9 cellular contexts compared by ENCODE assay signal in the genomic region with DNA sequence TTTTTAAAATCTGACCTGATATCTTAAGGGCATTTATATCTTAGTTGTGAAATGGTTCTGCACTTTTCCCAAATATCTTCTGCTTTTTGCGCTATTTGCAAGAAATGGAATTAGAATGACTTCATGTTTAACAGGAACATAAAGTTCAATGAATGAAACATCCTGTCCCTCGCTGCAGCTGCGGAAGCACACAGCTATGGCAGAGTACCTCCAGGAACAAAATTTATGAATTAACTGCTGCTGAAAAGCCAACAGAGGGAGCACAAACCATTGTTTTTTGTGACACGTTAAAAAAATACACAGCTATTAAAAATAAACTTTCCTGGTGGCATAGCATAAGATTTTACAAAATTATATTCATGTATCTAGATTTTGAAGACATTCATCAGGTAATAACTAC.
DNase-seq lines count a peak whose midpoint lies in the region; ATAC-seq and TF ChIP-seq lines count a peak whose summit lies in the region.
"Had no signal": no experiment of that assay in that cellular context is flagged by ENCODE, and none has a peak within 500 bp of the region (broad histone marks: within the 10 kb centered on the region; RNA-seq: fewer than 3 reads in every experiment).

No MANE protein-coding gene starts in this region.

- WGBS in smooth muscle cell (ENCODE audit: low lambda C conversion rate), result 87% methylated on average over 4 of the region's 4 CpGs

- H3K27ac ChIP-seq in left ventricle myocardium inferior (replicated peaks) (no peak overlapping the region), smooth muscle cell (ENCODE audit: low read depth) (no peak overlapping the region)

- DNase-seq in HFF-Myc (ENCODE audit: extremely low read depth, low read depth) (peak; percentile 19), amniotic epithelial cell (ENCODE audit: low read depth) (peak; percentile 37), left ventricle myocardium inferior (peak; percentile 18), smooth muscle cell (lab: John Stamatoyannopoulos, UW; ENCODE audit: unreplicated experiment) (no peak), cortex of kidney (lab: John Stamatoyannopoulos, UW) (no peak)
- DNase-seq in stimulated activated CD4-positive, alpha-beta T cell treated with anti-CD3 and anti-CD28 coated beads, Interleukin-4, amount 100 ng/mL, for 1 hour, result no peak
- DNase-seq in stimulated activated CD4-positive, alpha-beta T cell treated with anti-CD3 and anti-CD28 coated beads, Interleukin-12 subunit alpha, Interleukin-12 subunit beta, amount 100 ng/mL, for 4 hours, result no peak
- DNase-seq: natural killer cell had no signal

- no peaks in the 10 kb centered on the region for H3F3A ChIP-seq in smooth muscle cell (ENCODE audit: low read depth)

- H3K9ac ChIP-seq in smooth muscle cell (ENCODE audit: low read depth), result no peak overlapping the region

- ATAC-seq in esophagus mucosa, result no peak
- ATAC-seq: natural killer cell had no signal

- H3K27me3 ChIP-seq in left ventricle myocardium inferior (ENCODE audit: low read depth) (no peaks in the 10 kb centered on the region), smooth muscle cell (ENCODE audit: low read depth) (no peaks in the 10 kb centered on the region)

- no peaks in the 10 kb centered on the region for H3K4me1 ChIP-seq in left ventricle myocardium inferior
- no peaks in the 10 kb centered on the region for H3K4me1 ChIP-seq in smooth muscle cell (ENCODE audit: low read depth)

- TF ChIP-seq CTCF in HFF-Myc (IDR thresholded peaks at IDR 0.05; ENCODE audit: low read depth, low read length, missing control alignments), result peak; percentile 37
- TF ChIP-seq CTCF in left ventricle myocardium inferior (IDR thresholded peaks at IDR 0.05; ENCODE audit: borderline replicate concordance), result peak; percentile 71
- peak; percentile 29 for TF ChIP-seq CTCF in smooth muscle cell (IDR thresholded peaks at IDR 0.05; ENCODE audit: borderline replicate concordance, insufficient read depth, poor library complexity, severe bottlenecking)

- intact Hi-C loops in left ventricle myocardium inferior (cut with micrococcal nuclease), result no loop called here

- no peak overlapping the region for H3K4me3 ChIP-seq in HFF-Myc (replicated peaks; ENCODE audit: low read depth, low read length)
- no peak overlapping the region for H3K4me3 ChIP-seq in left ventricle myocardium inferior
- H3K4me3 ChIP-seq in smooth muscle cell, result no peak overlapping the region

- H4K20me1 ChIP-seq in smooth muscle cell (ENCODE audit: low read depth), result no peaks in the 10 kb centered on the region

- H2AFZ ChIP-seq in smooth muscle cell (ENCODE audit: low read depth), result no peak overlapping the region

- peaks cover 19% of the 10 kb centered on the region for H3K9me3 ChIP-seq in left ventricle myocardium inferior (replicated peaks)
- H3K9me3 ChIP-seq in smooth muscle cell (replicated peaks; ENCODE audit: low read depth), result no peaks in the 10 kb centered on the region

- H3K4me2 ChIP-seq in smooth muscle cell, result no peak overlapping the region

- H3K36me3 ChIP-seq in left ventricle myocardium inferior, result no peaks in the 10 kb centered on the region
- H3K36me3 ChIP-seq in smooth muscle cell (ENCODE audit: low read depth), result no peaks in the 10 kb centered on the region

- H3K79me2 ChIP-seq in smooth muscle cell (ENCODE audit: low read depth), result no peaks in the 10 kb centered on the region

Comparison
In these comparisons a context has a peak if more than half of its experiments do, and no peak if none do; other contexts are left out.
1. DNase-seq: peak in HFF-Myc (single experiment), amniotic epithelial cell (single experiment) and left ventricle myocardium inferior (single experiment); none in smooth muscle cell (single experiment), stimulated activated CD4-positive, alpha-beta T cell treated with anti-CD3 and anti-CD28 coated beads, Interleukin-4, amount 100 ng/mL, for 1 hour (single experiment), stimulated activated CD4-positive, alpha-beta T cell treated with anti-CD3 and anti-CD28 coated beads, Interleukin-12 subunit alpha, Interleukin-12 subunit beta, amount 100 ng/mL, for 4 hours (single experiment) and cortex of kidney (single experiment).
2. Peak in every context shown above with its lines, with median percentiles within 50 percentile points of each other: CTCF ChIP-seq.